In the genomic region with DNA sequence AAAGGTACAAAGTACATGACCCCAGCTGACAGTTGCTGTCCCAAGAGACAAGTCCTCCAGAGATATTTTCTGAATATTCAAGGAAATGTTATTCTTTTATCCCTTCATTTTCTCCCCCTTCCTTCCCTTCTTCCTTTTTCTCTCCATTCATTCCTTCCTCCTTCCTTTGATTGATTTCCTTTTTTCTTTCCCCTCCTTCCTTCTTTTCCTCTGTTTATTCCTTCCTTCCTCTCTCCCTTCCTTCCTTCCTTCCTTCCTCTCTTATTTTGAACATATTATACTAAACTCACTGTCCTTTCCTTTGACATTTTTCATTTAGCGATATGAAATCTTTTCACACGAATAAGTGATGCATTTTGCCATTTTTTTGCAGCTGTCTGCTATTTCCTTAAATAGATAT, we compare ENCODE assay signal across 30 cellular contexts.
"Had no signal": no experiment of that assay in that cellular context is flagged by ENCODE, and none has a peak within 500 bp of the region (broad histone marks: within the 10 kb centered on the region; RNA-seq: fewer than 3 reads in every experiment).

No MANE protein-coding gene starts in this region.

- H3K27me3 ChIP-seq: heart left ventricle, pancreas, sigmoid colon, stomach, testis, thyroid gland, transverse colon, upper lobe of left lung, vagina had no signal

- H3K36me3 Mint-ChIP-seq: immature natural killer cell; mesothelial cell of epicardium; naive B cell; natural killer cell treated with Interleukin-12 subunit alpha and Interleukin-12 subunit beta and Interleukin-15 and Interleukin-18, amount 100 ng/mL, for 72 hours; stimulated activated effector memory CD8-positive, alpha-beta T cell treated with anti-CD3 and anti-CD28 coated beads, Interleukin-12 subunit alpha, Interleukin-12 subunit beta, amount 100 ng/mL, for 72 hours had no signal

- H3K36me3 ChIP-seq: heart left ventricle, left lung, lower lobe of right lung, pancreas, prostate gland, sigmoid colon, stomach, thyroid gland, transverse colon, upper lobe of left lung, vagina had no signal

- H3K4me1 ChIP-seq: left lung, lower lobe of right lung, pancreas, prostate gland, sigmoid colon, stomach, testis, thyroid gland, transverse colon, upper lobe of left lung, vagina had no signal

- H3K4me3 ChIP-seq: heart left ventricle, left lung, lower lobe of right lung, pancreas, prostate gland, sigmoid colon, stomach, testis, thyroid gland, transverse colon, upper lobe of left lung, vagina had no signal

- H3K27ac Mint-ChIP-seq: immature natural killer cell; mesothelial cell of epicardium; naive B cell; natural killer cell treated with Interleukin-12 subunit alpha and Interleukin-12 subunit beta and Interleukin-15 and Interleukin-18, amount 100 ng/mL, for 72 hours; stimulated activated effector memory CD8-positive, alpha-beta T cell treated with anti-CD3 and anti-CD28 coated beads, Interleukin-12 subunit alpha, Interleukin-12 subunit beta, amount 100 ng/mL, for 72 hours had no signal

- H3K9me3 Mint-ChIP-seq: mesothelial cell of epicardium; naive B cell; natural killer cell treated with Interleukin-12 subunit alpha and Interleukin-12 subunit beta and Interleukin-15 and Interleukin-18, amount 100 ng/mL, for 72 hours; stimulated activated effector memory CD8-positive, alpha-beta T cell treated with anti-CD3 and anti-CD28 coated beads, Interleukin-12 subunit alpha, Interleukin-12 subunit beta, amount 100 ng/mL, for 72 hours had no signal

- H3K27ac ChIP-seq: heart left ventricle, left lung, lower lobe of right lung, pancreas, prostate gland, sigmoid colon, stomach, testis, thyroid gland, transverse colon, upper lobe of left lung, vagina had no signal

- FAIRE-seq: islet of Langerhans, kidney, small intestine had no signal

- H3K9me3 ChIP-seq: heart left ventricle, left lung, lower lobe of right lung, pancreas, prostate gland, sigmoid colon, stomach, testis, thyroid gland, transverse colon, upper lobe of left lung, vagina had no signal

- DNase-seq: heart left ventricle; hypothalamus; immature natural killer cell; kidney; left colon; left lung; lower lobe of right lung; mammary epithelial cell; mesendoderm; naive B cell; pancreas; posterior cingulate gyrus; retina; right cardiac atrium; sigmoid colon; small intestine; stimulated activated CD4-positive, alpha-beta T cell treated with anti-CD3 and anti-CD28 coated beads, Interleukin-2, amount 100 ng/mL, for 24 hours; stimulated activated CD4-positive, alpha-beta T cell treated with anti-CD3 and anti-CD28 coated beads, Interleukin-4, amount 100 ng/mL, for 1 hour; stimulated activated naive CD4-positive, alpha-beta T cell; stomach; testis; thyroid gland; transverse colon; upper lobe of left lung had no signal

- ATAC-seq: heart left ventricle; left colon; left lung; lower lobe of right lung; natural killer cell treated with Interleukin-12 subunit alpha and Interleukin-12 subunit beta and Interleukin-15 and Interleukin-18, amount 100 ng/mL, for 72 hours; pancreas; right cardiac atrium; stimulated activated effector memory CD8-positive, alpha-beta T cell treated with anti-CD3 and anti-CD28 coated beads, Interleukin-12 subunit alpha, Interleukin-12 subunit beta, amount 100 ng/mL, for 72 hours had no signal

- H3K4me1 Mint-ChIP-seq: immature natural killer cell; naive B cell; stimulated activated effector memory CD8-positive, alpha-beta T cell treated with anti-CD3 and anti-CD28 coated beads, Interleukin-12 subunit alpha, Interleukin-12 subunit beta, amount 100 ng/mL, for 72 hours had no signal

- H3K4me3 Mint-ChIP-seq: immature natural killer cell; mesothelial cell of epicardium; naive B cell; natural killer cell treated with Interleukin-12 subunit alpha and Interleukin-12 subunit beta and Interleukin-15 and Interleukin-18, amount 100 ng/mL, for 72 hours; stimulated activated effector memory CD8-positive, alpha-beta T cell treated with anti-CD3 and anti-CD28 coated beads, Interleukin-12 subunit alpha, Interleukin-12 subunit beta, amount 100 ng/mL, for 72 hours had no signal
